26 cellular contexts compared by ENCODE assay signal in genomic region chr3:35529337-35529736, GRCh38.
"Had no signal": no experiment of that assay in that cellular context is flagged by ENCODE, and none has a peak within 500 bp of the region (broad histone marks: within the 10 kb centered on the region; RNA-seq: fewer than 3 reads in every experiment).

No MANE protein-coding gene starts in this region.

- H3K27me3 ChIP-seq: colonic mucosa, esophagus squamous epithelium, ovary, spleen, testis, tibial artery had no signal

- H3K36me3 ChIP-seq: colonic mucosa, esophagus squamous epithelium, left ventricle myocardium inferior, lower lobe of right lung, ovary, spleen, tibial artery had no signal

- H3K4me1 ChIP-seq: colonic mucosa, esophagus squamous epithelium, left ventricle myocardium inferior, lower lobe of right lung, psoas muscle, spleen, testis, tibial artery had no signal

- H3K27me3 Mint-ChIP-seq: central memory CD8-positive, alpha-beta T cell; natural killer cell treated with Interleukin-12 subunit alpha and Interleukin-12 subunit beta and Interleukin-15 and Interleukin-18, amount 100 ng/mL, for 72 hours; stimulated activated memory B cell treated with anti-CD40 and anti-IgM and Interleukin-4, amounts not matched to agents 10 μg/mL and 1 μg/mL and 100 μg/mL, for 72 hours; type B pancreatic cell had no signal

- H3K27ac Mint-ChIP-seq: naive B cell; natural killer cell treated with Interleukin-12 subunit alpha and Interleukin-12 subunit beta and Interleukin-15 and Interleukin-18, amount 100 ng/mL, for 72 hours; stimulated activated memory B cell treated with anti-CD40 and anti-IgM and Interleukin-4, amounts not matched to agents 10 μg/mL and 1 μg/mL and 100 μg/mL, for 72 hours; type B pancreatic cell had no signal

- H3K9me3 Mint-ChIP-seq: stimulated activated memory B cell treated with anti-CD40 and anti-IgM and Interleukin-4, amounts not matched to agents 10 μg/mL and 1 μg/mL and 100 μg/mL, for 72 hours; type B pancreatic cell had no signal

- H3K4me3 Mint-ChIP-seq: central memory CD8-positive, alpha-beta T cell; naive B cell; natural killer cell treated with Interleukin-12 subunit alpha and Interleukin-12 subunit beta and Interleukin-15 and Interleukin-18, amount 100 ng/mL, for 72 hours; stimulated activated memory B cell treated with anti-CD40 and anti-IgM and Interleukin-4, amounts not matched to agents 10 μg/mL and 1 μg/mL and 100 μg/mL, for 72 hours; type B pancreatic cell had no signal

- H3K4me1 Mint-ChIP-seq: central memory CD8-positive, alpha-beta T cell; naive B cell; stimulated activated memory B cell treated with anti-CD40 and anti-IgM and Interleukin-4, amounts not matched to agents 10 μg/mL and 1 μg/mL and 100 μg/mL, for 72 hours had no signal

- H3K27ac ChIP-seq: colonic mucosa, esophagus squamous epithelium, left ventricle myocardium inferior, lower lobe of right lung, ovary, psoas muscle, skin epidermis, spleen, testis, tibial artery had no signal

- H3K9me3 ChIP-seq: colonic mucosa, esophagus squamous epithelium, left ventricle myocardium inferior, lower lobe of right lung, ovary, psoas muscle, spleen, testis, tibial artery had no signal

- ATAC-seq: left cardiac atrium; lower lobe of right lung; natural killer cell treated with Interleukin-12 subunit alpha and Interleukin-12 subunit beta and Interleukin-15 and Interleukin-18, amount 100 ng/mL, for 72 hours; psoas muscle; right cardiac atrium; stimulated activated memory B cell treated with anti-CD40 and anti-IgM and Interleukin-4, amounts not matched to agents 10 μg/mL and 1 μg/mL and 100 μg/mL, for 72 hours; stimulated activated naive CD8-positive, alpha-beta T cell treated with anti-CD3 and anti-CD28 coated beads, Interleukin-15, Interleukin-2, amounts not matched to agents 100 U/mL and 50 U/mL, for 24 hours had no signal

- H3K4me3 ChIP-seq: colonic mucosa, esophagus squamous epithelium, left ventricle myocardium inferior, lower lobe of right lung, ovary, psoas muscle, skin epidermis, spleen, testis, tibial artery had no signal

- H3K36me3 Mint-ChIP-seq: naive B cell; natural killer cell treated with Interleukin-12 subunit alpha and Interleukin-12 subunit beta and Interleukin-15 and Interleukin-18, amount 100 ng/mL, for 72 hours; stimulated activated memory B cell treated with anti-CD40 and anti-IgM and Interleukin-4, amounts not matched to agents 10 μg/mL and 1 μg/mL and 100 μg/mL, for 72 hours; type B pancreatic cell had no signal

- DNase-seq: colonic mucosa; dermis blood vessel endothelial cell; effector memory CD4-positive, alpha-beta T cell; erythroblast; esophagus squamous epithelium; foreskin melanocyte; left cardiac atrium; left ventricle myocardium inferior; lower lobe of right lung; naive B cell; nucleus accumbens; ovary; posterior cingulate gyrus; psoas muscle; right cardiac atrium; spleen; stimulated activated CD4-positive, alpha-beta T cell treated with anti-CD3 and anti-CD28 coated beads, Interleukin-4, amount 100 ng/mL, for 4 hours; stimulated activated naive CD8-positive, alpha-beta T cell treated with anti-CD3 and anti-CD28 coated beads, Interleukin-15, Interleukin-2, amounts not matched to agents 100 U/mL and 50 U/mL, for 24 hours; substantia nigra; testis; tibial artery had no signal
